ENCODE assay signal across 23 cellular contexts in the genomic region with DNA sequence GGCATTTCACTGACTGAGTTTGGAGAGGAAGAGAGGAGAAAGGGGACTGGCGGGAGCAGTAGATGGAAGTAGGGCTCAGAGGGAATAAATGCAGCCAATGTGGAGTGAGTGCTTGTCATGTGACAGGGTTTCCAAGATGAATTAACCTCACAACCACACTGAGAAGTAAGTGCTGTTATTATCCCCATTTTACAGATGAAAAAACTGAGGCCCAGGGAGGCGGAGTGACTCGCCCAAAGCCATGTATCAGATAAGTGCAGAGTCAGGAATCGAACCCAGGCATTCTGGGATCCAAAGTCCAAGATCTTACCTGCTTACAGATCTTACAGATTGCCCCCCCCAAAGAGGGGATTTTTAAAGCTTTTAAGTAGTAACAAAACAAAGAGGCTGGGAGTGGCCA.
"Had no signal": no experiment of that assay in that cellular context is flagged by ENCODE, and none has a peak within 500 bp of the region (broad histone marks: within the 10 kb centered on the region; RNA-seq: fewer than 3 reads in every experiment).

No MANE protein-coding gene starts in this region.

- H3K27me3 ChIP-seq: esophagus muscularis mucosa, gastroesophageal sphincter, left lung had no signal

- ATAC-seq: gastroesophageal sphincter; heart right ventricle; left cardiac atrium; left lung; left ventricle myocardium superior; lower lobe of right lung; mucosa of descending colon; naive thymus-derived CD8-positive, alpha-beta T cell had no signal

- H3K27me3 Mint-ChIP-seq: dendritic cell treated with granulocyte-macrophage colony-stimulating factor and Interleukin-4, amounts not matched to agents 40 ng/mL and 50 ng/mL, for 4 days had no signal

- H3K9me3 ChIP-seq: esophagus muscularis mucosa, gastroesophageal sphincter, left lung, lower lobe of right lung, mucosa of descending colon had no signal

- H3K27ac Mint-ChIP-seq: dendritic cell treated with granulocyte-macrophage colony-stimulating factor and Interleukin-4, amounts not matched to agents 40 ng/mL and 50 ng/mL, for 4 days; mesothelial cell of epicardium; naive B cell had no signal

- H3K36me3 Mint-ChIP-seq: mesothelial cell of epicardium had no signal

- H3K4me1 ChIP-seq: esophagus muscularis mucosa, foreskin keratinocyte, gastroesophageal sphincter, lower lobe of right lung had no signal

- H3K27ac ChIP-seq: esophagus muscularis mucosa, foreskin keratinocyte, gastroesophageal sphincter, heart right ventricle, left lung, lower lobe of right lung had no signal

- FAIRE-seq: colon, endothelial cell of umbilical vein, frontal cortex, islet of Langerhans, keratinocyte had no signal

- DNase-seq: cortex of kidney; effector memory CD4-positive, alpha-beta T cell; head of caudate nucleus; heart right ventricle; hippocampal formation; left cardiac atrium; left lung; left ventricle myocardium superior; lower lobe of right lung; mesenchymal stem cell; mucosa of descending colon; naive B cell; naive thymus-derived CD8-positive, alpha-beta T cell had no signal

- H3K9me3 Mint-ChIP-seq: dendritic cell treated with granulocyte-macrophage colony-stimulating factor and Interleukin-4, amounts not matched to agents 40 ng/mL and 50 ng/mL, for 4 days had no signal

- H3K4me3 ChIP-seq: esophagus muscularis mucosa, gastroesophageal sphincter, heart right ventricle, left lung, lower lobe of right lung, mucosa of descending colon had no signal

- H3K36me3 ChIP-seq: esophagus muscularis mucosa, gastroesophageal sphincter, heart right ventricle, left lung, lower lobe of right lung had no signal

- H3K4me3 Mint-ChIP-seq: dendritic cell treated with granulocyte-macrophage colony-stimulating factor and Interleukin-4, amounts not matched to agents 40 ng/mL and 50 ng/mL, for 4 days; mesothelial cell of epicardium; naive B cell; naive thymus-derived CD8-positive, alpha-beta T cell had no signal
